In the genomic region with DNA sequence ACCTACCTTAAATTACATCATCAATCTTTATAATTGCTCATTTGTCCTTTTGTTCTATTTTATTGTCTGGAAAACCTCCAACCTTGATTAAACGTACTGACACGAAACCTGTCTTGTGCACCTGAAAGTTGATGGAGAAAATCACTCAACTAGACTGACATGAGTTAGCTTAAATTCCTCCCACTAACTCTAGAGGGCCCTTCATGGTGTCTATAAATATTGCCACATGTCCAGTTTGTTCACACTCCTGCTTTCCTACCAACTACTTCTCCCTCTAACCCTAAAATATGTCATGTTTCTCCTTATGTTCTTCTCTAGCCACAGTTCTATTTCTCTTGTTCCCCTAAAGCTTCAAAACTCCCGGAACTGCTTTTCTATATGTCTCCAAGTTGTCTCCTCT, we compare ENCODE assay signal across 1 cellular context.
TF ChIP-seq lines count a peak whose summit lies in the region.

No MANE protein-coding gene starts in this region.

TF ChIP-seq in HCT116, 20 proteins besides CTCF, POLR2A, EP300 and RAD21:
- TF ChIP-seq, protein P1, sequence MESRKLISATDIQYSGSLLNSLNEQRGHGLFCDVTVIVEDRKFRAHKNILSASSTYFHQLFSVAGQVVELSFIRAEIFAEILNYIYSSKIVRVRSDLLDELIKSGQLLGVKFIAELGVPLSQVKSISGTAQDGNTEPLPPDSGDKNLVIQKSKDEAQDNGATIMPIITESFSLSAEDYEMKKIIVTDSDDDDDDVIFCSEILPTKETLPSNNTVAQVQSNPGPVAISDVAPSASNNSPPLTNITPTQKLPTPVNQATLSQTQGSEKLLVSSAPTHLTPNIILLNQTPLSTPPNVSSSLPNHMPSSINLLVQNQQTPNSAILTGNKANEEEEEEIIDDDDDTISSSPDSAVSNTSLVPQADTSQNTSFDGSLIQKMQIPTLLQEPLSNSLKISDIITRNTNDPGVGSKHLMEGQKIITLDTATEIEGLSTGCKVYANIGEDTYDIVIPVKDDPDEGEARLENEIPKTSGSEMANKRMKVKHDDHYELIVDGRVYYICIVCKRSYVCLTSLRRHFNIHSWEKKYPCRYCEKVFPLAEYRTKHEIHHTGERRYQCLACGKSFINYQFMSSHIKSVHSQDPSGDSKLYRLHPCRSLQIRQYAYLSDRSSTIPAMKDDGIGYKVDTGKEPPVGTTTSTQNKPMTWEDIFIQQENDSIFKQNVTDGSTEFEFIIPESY (IDR thresholded peaks at IDR 0.05; ENCODE audit: extremely low read depth, insufficient replicate concordance, low read length): no peak
- TF ChIP-seq TCF7L2 (IDR thresholded peaks at IDR 0.05; ENCODE audit: borderline replicate concordance, extremely low read depth, insufficient read depth, insufficient read length): no peak
- no peak for TF ChIP-seq EGR1 (IDR thresholded peaks at IDR 0.05; ENCODE audit: low read depth)
- no peak for TF ChIP-seq SP1 (IDR thresholded peaks at IDR 0.05; ENCODE audit: low read depth)
- no peak for TF ChIP-seq ZFX (IDR thresholded peaks at IDR 0.05)
- no peak for TF ChIP-seq YY1 (IDR thresholded peaks at IDR 0.05; ENCODE audit: extremely low read depth, insufficient replicate concordance, low read depth, low read length)
- TF ChIP-seq EZH2phosphoT487 (IDR thresholded peaks at IDR 0.05; ENCODE audit: borderline replicate concordance): no peak
- no peak for TF ChIP-seq FOSL1 (IDR thresholded peaks at IDR 0.05; ENCODE audit: low read depth)
- TF ChIP-seq EZH2 (IDR thresholded peaks at IDR 0.05): no peak
- TF ChIP-seq CEBPB (IDR thresholded peaks at IDR 0.05; ENCODE audit: low read depth): no peak
- no peak for TF ChIP-seq ZNF274 (IDR thresholded peaks at IDR 0.05; ENCODE audit: low read depth, low read length)
- no peak for TF ChIP-seq ELF1 (IDR thresholded peaks at IDR 0.05; ENCODE audit: borderline replicate concordance, low read depth)
- TF ChIP-seq POLR2AphosphoS5 (IDR thresholded peaks at IDR 0.05; ENCODE audit: low read depth, low read length): no peak
- TF ChIP-seq, protein P2, sequence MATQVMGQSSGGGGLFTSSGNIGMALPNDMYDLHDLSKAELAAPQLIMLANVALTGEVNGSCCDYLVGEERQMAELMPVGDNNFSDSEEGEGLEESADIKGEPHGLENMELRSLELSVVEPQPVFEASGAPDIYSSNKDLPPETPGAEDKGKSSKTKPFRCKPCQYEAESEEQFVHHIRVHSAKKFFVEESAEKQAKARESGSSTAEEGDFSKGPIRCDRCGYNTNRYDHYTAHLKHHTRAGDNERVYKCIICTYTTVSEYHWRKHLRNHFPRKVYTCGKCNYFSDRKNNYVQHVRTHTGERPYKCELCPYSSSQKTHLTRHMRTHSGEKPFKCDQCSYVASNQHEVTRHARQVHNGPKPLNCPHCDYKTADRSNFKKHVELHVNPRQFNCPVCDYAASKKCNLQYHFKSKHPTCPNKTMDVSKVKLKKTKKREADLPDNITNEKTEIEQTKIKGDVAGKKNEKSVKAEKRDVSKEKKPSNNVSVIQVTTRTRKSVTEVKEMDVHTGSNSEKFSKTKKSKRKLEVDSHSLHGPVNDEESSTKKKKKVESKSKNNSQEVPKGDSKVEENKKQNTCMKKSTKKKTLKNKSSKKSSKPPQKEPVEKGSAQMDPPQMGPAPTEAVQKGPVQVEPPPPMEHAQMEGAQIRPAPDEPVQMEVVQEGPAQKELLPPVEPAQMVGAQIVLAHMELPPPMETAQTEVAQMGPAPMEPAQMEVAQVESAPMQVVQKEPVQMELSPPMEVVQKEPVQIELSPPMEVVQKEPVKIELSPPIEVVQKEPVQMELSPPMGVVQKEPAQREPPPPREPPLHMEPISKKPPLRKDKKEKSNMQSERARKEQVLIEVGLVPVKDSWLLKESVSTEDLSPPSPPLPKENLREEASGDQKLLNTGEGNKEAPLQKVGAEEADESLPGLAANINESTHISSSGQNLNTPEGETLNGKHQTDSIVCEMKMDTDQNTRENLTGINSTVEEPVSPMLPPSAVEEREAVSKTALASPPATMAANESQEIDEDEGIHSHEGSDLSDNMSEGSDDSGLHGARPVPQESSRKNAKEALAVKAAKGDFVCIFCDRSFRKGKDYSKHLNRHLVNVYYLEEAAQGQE (IDR thresholded peaks at IDR 0.05; ENCODE audit: low read depth): no peak
- no peak for TF ChIP-seq SRF (IDR thresholded peaks at IDR 0.05; ENCODE audit: low read depth)
- no peak for TF ChIP-seq JUND (IDR thresholded peaks at IDR 0.05)
- TF ChIP-seq, protein P3, sequence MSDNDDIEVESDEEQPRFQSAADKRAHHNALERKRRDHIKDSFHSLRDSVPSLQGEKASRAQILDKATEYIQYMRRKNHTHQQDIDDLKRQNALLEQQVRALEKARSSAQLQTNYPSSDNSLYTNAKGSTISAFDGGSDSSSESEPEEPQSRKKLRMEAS (IDR thresholded peaks at IDR 0.05): no peak
